23 cellular contexts compared by ENCODE assay signal in the genomic region with DNA sequence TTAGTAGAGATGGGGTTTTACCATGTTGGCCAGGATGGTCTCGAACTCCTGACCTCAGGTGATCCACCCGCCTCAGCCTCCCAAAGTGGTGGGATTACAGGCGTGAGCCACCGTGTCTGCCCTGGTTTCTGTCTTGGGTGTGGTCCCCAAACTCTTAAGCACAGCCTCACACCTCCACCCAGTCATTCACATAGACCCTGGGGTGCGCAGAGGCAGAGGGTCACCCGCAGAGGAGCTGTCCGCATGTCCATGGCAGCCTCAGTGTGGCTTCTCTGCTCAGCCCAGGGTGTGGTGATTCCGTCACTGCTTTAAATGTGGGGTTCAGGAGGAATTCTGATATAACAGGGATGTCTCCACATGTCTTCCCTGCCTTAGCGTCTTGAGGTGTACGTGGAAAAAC. TPM values are rescaled to one million over a fixed set of nuclear protein-coding genes. Genes with fewer than 3 reads are reported as not detected.
"Had no signal": no experiment of that assay in that cellular context is flagged by ENCODE, and none has a peak within 500 bp of the region (broad histone marks: within the 10 kb centered on the region; RNA-seq: fewer than 3 reads in every experiment).

No MANE protein-coding gene starts in this region.

- H3K4me1 ChIP-seq: SJSA1 had no signal

- H3K27ac ChIP-seq: HL-60, SJSA1, SK-N-MC had no signal

- DNase-seq: KBM-7, MV-4-11, NCI-H1048, NCI-H1105, NCI-H1417, NCI-H1436 treated with DMSO at 0.1 percent for 48 hours, NCI-H1694, NCI-H187 treated with DMSO at 0.1 percent for 48 hours, NCI-H2029 treated with DMSO at 0.1 percent for 48 hours, NCI-H226, NCI-H446, NCI-H510A, NCI-H524 treated with DMSO at 0.1 percent for 48 hours, NCI-H69, NCI-H774, Right ventricle myocardium superior, RPMI8226, SIG-M5 had no signal

- H3K36me3 ChIP-seq: SJSA1 had no signal

- H3K4me3 ChIP-seq: SJSA1, SK-N-MC had no signal

- H3K9me3 ChIP-seq: SJSA1 had no signal

RNA-seq across cellular contexts. Expression of a gene that starts 48.5 kb away (rescaled TPM):
- total RNA-seq: LHCN-M2, SJSA1 had no signal
- polyA plus RNA-seq: IgD-negative memory B cell had no signal
